Comparison of ENCODE assay signal across 5 cellular contexts in genomic region chr15:52083037-52083359, GRCh38. TPM values are rescaled to one million over a fixed set of nuclear protein-coding genes. Genes with fewer than 3 reads are reported as not detected.
"Had no signal": no experiment of that assay in that cellular context is flagged by ENCODE, and none has a peak within 500 bp of the region (broad histone marks: within the 10 kb centered on the region; RNA-seq: fewer than 3 reads in every experiment).

No MANE protein-coding gene starts in this region.

RNA-seq across cellular contexts. Expression of gene BCL2L10, which starts 29.6 kb away (rescaled TPM):
- total RNA-seq: activated CD4-positive, alpha-beta T cell treated with anti-CD3 and anti-CD28 coated beads for 36 hours; activated CD8-positive, alpha-beta T cell treated with anti-CD3 and anti-CD28 coated beads for 36 hours; activated naive CD8-positive, alpha-beta T cell treated with anti-CD3 and anti-CD28 coated beads for 36 hours; osteocyte; psoas muscle had no signal
